Comparison of ENCODE assay signal across 16 cellular contexts in the genomic region with DNA sequence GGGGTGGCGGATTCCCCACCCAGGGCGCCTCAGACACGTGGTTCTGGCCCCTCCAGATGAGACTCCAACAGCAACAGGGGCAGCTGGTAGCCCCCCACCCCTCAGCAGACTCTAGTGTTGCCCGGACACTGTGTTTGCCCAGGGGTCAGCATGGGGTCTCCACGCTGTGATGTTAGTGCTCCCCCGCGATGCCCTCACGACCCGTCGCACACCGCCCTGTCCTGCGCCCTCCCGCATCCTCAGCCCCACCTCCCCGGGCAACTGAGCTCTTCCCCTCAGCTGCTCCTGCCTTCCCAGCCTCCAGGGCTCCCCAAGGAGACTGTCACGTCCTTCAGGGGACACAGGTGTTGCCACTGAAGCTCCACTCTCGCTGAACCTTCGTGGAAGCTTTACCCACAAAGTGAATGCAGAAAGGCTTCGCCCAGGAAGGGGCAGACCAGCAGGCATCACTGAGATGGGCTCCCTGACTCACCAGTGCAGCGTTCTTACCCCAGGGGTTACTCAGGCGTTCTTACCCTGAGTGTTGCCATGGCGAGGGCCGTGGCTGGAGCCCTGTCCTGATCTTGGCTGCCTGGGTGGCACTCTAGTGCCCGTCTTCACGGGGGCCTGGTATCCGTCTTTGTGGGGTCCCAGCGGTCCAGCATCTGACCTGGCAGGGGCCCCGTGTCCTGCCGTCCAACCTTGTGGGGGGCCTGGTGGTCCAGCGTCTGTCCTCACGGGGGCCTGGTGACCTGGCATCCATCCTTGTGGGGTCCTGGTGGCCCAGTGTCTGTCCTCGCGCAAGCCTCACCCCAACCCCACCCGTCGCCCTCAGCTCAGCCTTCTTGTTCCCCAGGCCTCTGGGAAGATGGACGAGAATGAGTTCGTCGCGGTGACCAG. TPM values are rescaled to one million over a fixed set of nuclear protein-coding genes. Genes with fewer than 3 reads are reported as not detected.
A peak's percentile ranks its signal among the peaks of the same experiment; 100 is the strongest.
DNase-seq lines count a peak whose midpoint lies in the region; ATAC-seq and TF ChIP-seq lines count a peak whose summit lies in the region.
"Had no signal": no experiment of that assay in that cellular context is flagged by ENCODE, and none has a peak within 500 bp of the region (broad histone marks: within the 10 kb centered on the region; RNA-seq: fewer than 3 reads in every experiment).

No MANE protein-coding gene starts in this region.

- DNase-seq in heart left ventricle: peak in 3 of 5 donors; percentile 11 to 45 (median 20)
- DNase-seq in left ventricle myocardium inferior: no peak
- DNase-seq in H7: peak; percentile 67
- DNase-seq in glutamatergic neuron: peak; percentile 9
- peak; percentile 90 for DNase-seq in osteoblast (ENCODE audit: insufficient read length, low spot score, missing footprints)
- no peak for DNase-seq in suprapubic skin (ENCODE audit: low spot score in 2 of 2)
- DNase-seq in epidermal melanocyte (ENCODE audit: insufficient read length, low spot score): no peak
- DNase-seq: Calu3; CD8-positive, alpha-beta T cell; DMS79 treated with DMSO at 0.1 percent for 48 hours; GF-D8; GOT3; H9 had no signal

- no peak overlapping the region for H3K4me3 Mint-ChIP-seq in glutamatergic neuron (ENCODE audit: unreplicated experiment)
- H3K4me3 Mint-ChIP-seq: B cell; CD8-positive, alpha-beta T cell; H9 had no signal

- H3K9me3 Mint-ChIP-seq in glutamatergic neuron (ENCODE audit: unreplicated experiment): peaks cover 6% of the 10 kb centered on the region
- H3K9me3 Mint-ChIP-seq: CD8-positive, alpha-beta T cell; H9 had no signal

- 92 to 95% (median 93%) methylated on average over 34 to 38 of the region's 38 CpGs for WGBS in heart left ventricle, 4 donors
- 90% methylated on average over 21 of the region's 38 CpGs for WGBS in suprapubic skin

- no peaks in the 10 kb centered on the region for H4K20me1 ChIP-seq in osteoblast (ENCODE audit: insufficient read depth, low read length)

- no peaks in the 10 kb centered on the region for H3K4me1 Mint-ChIP-seq in glutamatergic neuron (ENCODE audit: low read depth, unreplicated experiment)
- H3K4me1 Mint-ChIP-seq: B cell, H9 had no signal

- H3K4me1 ChIP-seq in heart left ventricle (no peaks in the 10 kb centered on the region), left ventricle myocardium inferior (no peaks in the 10 kb centered on the region), osteoblast (ENCODE audit: insufficient read depth, low read length) (no peaks in the 10 kb centered on the region), suprapubic skin (no peaks in the 10 kb centered on the region)

- no peak overlapping the region for H2AFZ ChIP-seq in osteoblast (ENCODE audit: low read length)

- no peak for ATAC-seq in heart left ventricle
- ATAC-seq: CD8-positive, alpha-beta T cell; GM12878 had no signal

- TF ChIP-seq CTCF in heart left ventricle (IDR thresholded peaks at IDR 0.05) (no peak), left ventricle myocardium inferior (IDR thresholded peaks at IDR 0.05; ENCODE audit: borderline replicate concordance) (no peak), glutamatergic neuron (IDR thresholded peaks at IDR 0.05; ENCODE audit: partially characterized antibody, unreplicated experiment) (no peak), osteoblast (IDR thresholded peaks at IDR 0.05; ENCODE audit: extremely low read depth, low read depth, low read length) (no peak), suprapubic skin (IDR thresholded peaks at IDR 0.05) (no peak)

- no peak overlapping the region for H3K4me3 ChIP-seq in heart left ventricle
- no peak overlapping the region for H3K4me3 ChIP-seq in left ventricle myocardium inferior
- no peak overlapping the region for H3K4me3 ChIP-seq in H7 (ENCODE audit: insufficient read depth, low read depth, low read length)
- H3K4me3 ChIP-seq in osteoblast (ENCODE audit: insufficient read depth, low read length): no peak overlapping the region
- H3K4me3 ChIP-seq in suprapubic skin: no peak overlapping the region
- H3K4me3 ChIP-seq: BLaER1 treated with 17β-estradiol and CSF1 and Interleukin-3, amounts not matched to agents 10 nM and 100 nM; GM12878 had no signal

- peaks cover 15% of the 10 kb centered on the region for H3K27me3 Mint-ChIP-seq in glutamatergic neuron (ENCODE audit: unreplicated experiment)
- H3K27me3 Mint-ChIP-seq: B cell had no signal

- peaks cover 0 to 8% (median 0%) of the 10 kb centered on the region in 9 donors for H3K36me3 ChIP-seq in heart left ventricle
- H3K36me3 ChIP-seq in left ventricle myocardium inferior: peaks cover 33% of the 10 kb centered on the region
- no peaks in the 10 kb centered on the region; the same call in none of the 2 replicates for H3K36me3 ChIP-seq in H7 (replicated peaks; ENCODE audit: control insufficient read depth, insufficient read depth, low read length)
- H3K36me3 ChIP-seq in osteoblast (ENCODE audit: insufficient read depth, low read length): no peaks in the 10 kb centered on the region
- H3K36me3 ChIP-seq in suprapubic skin: no peaks in the 10 kb centered on the region

- TF ChIP-seq EP300 in suprapubic skin (IDR thresholded peaks at IDR 0.05): no peak

- H3K9me3 ChIP-seq in heart left ventricle (no peaks in the 10 kb centered on the region), left ventricle myocardium inferior (replicated peaks) (no peaks in the 10 kb centered on the region), osteoblast (ENCODE audit: low read depth, low read length) (no peaks in the 10 kb centered on the region), suprapubic skin (no peaks in the 10 kb centered on the region)
- H3K9me3 ChIP-seq: BLaER1 treated with 17β-estradiol and CSF1 and Interleukin-3, amounts not matched to agents 10 nM and 100 nM had no signal

- no peak overlapping the region for H3K27ac Mint-ChIP-seq in glutamatergic neuron (ENCODE audit: unreplicated experiment)
- H3K27ac Mint-ChIP-seq: B cell; CD8-positive, alpha-beta T cell; H9 had no signal

- no peaks in the 10 kb centered on the region for H3K36me3 Mint-ChIP-seq in glutamatergic neuron (ENCODE audit: unreplicated experiment)
- H3K36me3 Mint-ChIP-seq: CD8-positive, alpha-beta T cell had no signal

- H3K27ac ChIP-seq in heart left ventricle (no peak overlapping the region), left ventricle myocardium inferior (replicated peaks) (no peak overlapping the region), osteoblast (ENCODE audit: low read depth, low read length) (no peak overlapping the region), suprapubic skin (no peak overlapping the region)
- H3K27ac ChIP-seq: BLaER1 treated with 17β-estradiol and CSF1 and Interleukin-3, amounts not matched to agents 10 nM and 100 nM had no signal

- H3K27me3 ChIP-seq in heart left ventricle (no peaks in the 10 kb centered on the region), left ventricle myocardium inferior (ENCODE audit: low read depth) (no peaks in the 10 kb centered on the region), H7 (ENCODE audit: control insufficient read depth, insufficient read depth, low read length) (no peaks in the 10 kb centered on the region), osteoblast (ENCODE audit: insufficient read depth, low read length) (no peaks in the 10 kb centered on the region), suprapubic skin (peaks cover 3% of the 10 kb centered on the region)
- H3K27me3 ChIP-seq: BLaER1 treated with 17β-estradiol and CSF1 and Interleukin-3, amounts not matched to agents 10 nM and 100 nM had no signal

- TF ChIP-seq POLR2A in heart left ventricle (IDR thresholded peaks at IDR 0.05) (no peak), suprapubic skin (IDR thresholded peaks at IDR 0.05) (no peak)

- intact Hi-C loops in heart left ventricle (cut with DNase I) (no loop called here), left ventricle myocardium inferior (cut with micrococcal nuclease) (no loop called here)

- H3K4me2 ChIP-seq in osteoblast (ENCODE audit: insufficient read depth, low read length): no peak overlapping the region

- H3K79me2 ChIP-seq in osteoblast (ENCODE audit: insufficient read depth, low read length): no peaks in the 10 kb centered on the region

RNA-seq across cellular contexts. Expression of gene DPYSL4, which starts 14.6 kb away (rescaled TPM):
- total RNA-seq in heart left ventricle (100 to 1,000 TPM in 1 of 9 donors, 10 to 100 TPM in 8; 13.2 to 127 (median 45.9) TPM), left ventricle myocardium inferior (42.8 TPM), glutamatergic neuron (ENCODE audit: unreplicated experiment) (402 TPM), osteoblast (0.72 and 2.4 TPM in 2 replicates), suprapubic skin (1 to 10 TPM in 1 of 4 donors, under 1 TPM in 2, not detected in 1; 0.38 to 1.7 (median 0.91) TPM)
- polyA plus RNA-seq in heart left ventricle: 10 to 100 TPM in 1 of 2 donors, 1 to 10 TPM in 1; 4.0 to 33.1 TPM
- total RNA-seq in H7 (2014; rRNA removed; shearing (Covaris generic)): 7.6 and 9.1 TPM in 2 replicates
- total RNA-seq: Calu3 had no signal

Comparison
In these comparisons a context has a peak if more than half of its experiments do, and no peak if none do; other contexts are left out.
1. DNase-seq: peak in heart left ventricle (3 of 5), H7 (single experiment), glutamatergic neuron (single experiment) and osteoblast (single experiment); none in left ventricle myocardium inferior (single experiment), suprapubic skin (0 of 2) and epidermal melanocyte (single experiment).